In the genomic region with DNA sequence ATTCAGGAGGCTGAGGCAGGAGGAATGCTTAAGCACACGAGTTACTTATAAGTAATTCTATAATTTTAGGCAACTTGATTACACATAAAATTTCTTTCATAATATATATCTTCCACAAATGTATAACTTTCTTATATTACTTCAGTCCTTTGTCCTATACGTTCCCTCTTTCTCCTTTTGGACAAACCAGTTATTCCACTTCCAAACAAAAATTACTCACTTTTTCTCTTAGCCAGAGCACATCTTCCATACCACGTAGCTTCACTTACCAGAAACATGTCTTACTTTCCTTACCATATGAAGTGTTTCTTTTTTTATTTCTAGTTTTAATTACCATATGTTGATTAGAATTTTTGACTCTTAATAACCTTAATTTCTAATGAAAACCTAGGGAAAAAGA, we compare ENCODE assay signal across 28 cellular contexts.
"Had no signal": no experiment of that assay in that cellular context is flagged by ENCODE, and none has a peak within 500 bp of the region (broad histone marks: within the 10 kb centered on the region; RNA-seq: fewer than 3 reads in every experiment).

No MANE protein-coding gene starts in this region.

- H3K27me3 ChIP-seq: neutrophil, right lobe of liver, sigmoid colon, stomach, thyroid gland, tibial nerve, upper lobe of left lung, vagina had no signal

- FAIRE-seq: urothelium cell line had no signal

- H3K36me3 Mint-ChIP-seq: natural killer cell treated with Interleukin-12 subunit alpha and Interleukin-12 subunit beta and Interleukin-15 and Interleukin-18, amount 100 ng/mL, for 72 hours; stimulated activated effector memory CD8-positive, alpha-beta T cell treated with anti-CD3 and anti-CD28 coated beads, Interleukin-12 subunit alpha, Interleukin-12 subunit beta, amount 100 ng/mL, for 72 hours; stimulated activated naive B cell treated with anti-CD40 and anti-IgM and Interleukin-4, amounts not matched to agents 10 μg/mL and 1 μg/mL and 100 μg/mL, for 72 hours had no signal

- H3K36me3 ChIP-seq: neutrophil, right lobe of liver, sigmoid colon, stomach, thoracic aorta, thyroid gland, tibial nerve, upper lobe of left lung, vagina had no signal

- H3K4me3 ChIP-seq: psoas muscle, right lobe of liver, sigmoid colon, stomach, thoracic aorta, thyroid gland, tibial nerve, upper lobe of left lung, vagina had no signal

- H3K9me3 Mint-ChIP-seq: natural killer cell treated with Interleukin-12 subunit alpha and Interleukin-12 subunit beta and Interleukin-15 and Interleukin-18, amount 100 ng/mL, for 72 hours; neural crest cell; stimulated activated effector memory CD8-positive, alpha-beta T cell treated with anti-CD3 and anti-CD28 coated beads, Interleukin-12 subunit alpha, Interleukin-12 subunit beta, amount 100 ng/mL, for 72 hours; stimulated activated naive B cell treated with anti-CD40 and anti-IgM and Interleukin-4, amounts not matched to agents 10 μg/mL and 1 μg/mL and 100 μg/mL, for 72 hours; stimulated activated naive CD8-positive, alpha-beta T cell treated with anti-CD3 and anti-CD28 coated beads, Interleukin-15, Interleukin-2, amounts not matched to agents 100 ng/mL and 50 ng/mL, for 24 hours had no signal

- H3K4me1 ChIP-seq: parathyroid adenoma, psoas muscle, right lobe of liver, sigmoid colon, stomach, thyroid gland, tibial nerve, upper lobe of left lung, vagina had no signal

- H3K4me3 Mint-ChIP-seq: natural killer cell treated with Interleukin-12 subunit alpha and Interleukin-12 subunit beta and Interleukin-15 and Interleukin-18, amount 100 ng/mL, for 72 hours; nephron progenitor cell; neural crest cell; stimulated activated effector memory CD8-positive, alpha-beta T cell treated with anti-CD3 and anti-CD28 coated beads, Interleukin-12 subunit alpha, Interleukin-12 subunit beta, amount 100 ng/mL, for 72 hours; stimulated activated naive B cell treated with anti-CD40 and anti-IgM and Interleukin-4, amounts not matched to agents 10 μg/mL and 1 μg/mL and 100 μg/mL, for 72 hours; stimulated activated naive CD8-positive, alpha-beta T cell treated with anti-CD3 and anti-CD28 coated beads, Interleukin-15, Interleukin-2, amounts not matched to agents 100 ng/mL and 50 ng/mL, for 24 hours had no signal

- H3K27me3 Mint-ChIP-seq: progenitor cell of endocrine pancreas; stimulated activated naive CD8-positive, alpha-beta T cell treated with anti-CD3 and anti-CD28 coated beads, Interleukin-15, Interleukin-2, amounts not matched to agents 100 ng/mL and 50 ng/mL, for 24 hours had no signal

- DNase-seq: nephron progenitor cell; nucleus accumbens; posterior cingulate gyrus; psoas muscle; right cardiac atrium; right lobe of liver; sigmoid colon; small intestine; stimulated activated CD4-positive, alpha-beta T cell treated with anti-CD3 and anti-CD28 coated beads, Interleukin-15, amount 100 ng/mL, for 24 hours; stimulated activated CD4-positive, alpha-beta T cell treated with anti-CD3 and anti-CD28 coated beads, Interleukin-2, amount 100 ng/mL, for 24 hours; stimulated activated CD4-positive, alpha-beta T cell treated with anti-CD3 and anti-CD28 coated beads, Interleukin-2, amount 100 ng/mL, for 48 hours; stimulated activated CD4-positive, alpha-beta T cell treated with anti-CD3 and anti-CD28 coated beads, Interleukin-4, amount 100 ng/mL, for 24 hours; stimulated activated naive B cell treated with anti-CD40 and anti-IgM and Interleukin-4, amounts not matched to agents 10 μg/mL and 1 μg/mL and 100 μg/mL, for 72 hours; stimulated activated naive CD4-positive, alpha-beta T cell treated with Interleukin-2 at 50 U/mL for 16 hours; stomach; thyroid gland; upper lobe of left lung had no signal

- H3K27ac Mint-ChIP-seq: natural killer cell treated with Interleukin-12 subunit alpha and Interleukin-12 subunit beta and Interleukin-15 and Interleukin-18, amount 100 ng/mL, for 72 hours; nephron progenitor cell; progenitor cell of endocrine pancreas; stimulated activated effector memory CD8-positive, alpha-beta T cell treated with anti-CD3 and anti-CD28 coated beads, Interleukin-12 subunit alpha, Interleukin-12 subunit beta, amount 100 ng/mL, for 72 hours; stimulated activated naive B cell treated with anti-CD40 and anti-IgM and Interleukin-4, amounts not matched to agents 10 μg/mL and 1 μg/mL and 100 μg/mL, for 72 hours; stimulated activated naive CD8-positive, alpha-beta T cell treated with anti-CD3 and anti-CD28 coated beads, Interleukin-15, Interleukin-2, amounts not matched to agents 100 ng/mL and 50 ng/mL, for 24 hours had no signal

- H3K4me1 Mint-ChIP-seq: nephron progenitor cell; neural crest cell; stimulated activated effector memory CD8-positive, alpha-beta T cell treated with anti-CD3 and anti-CD28 coated beads, Interleukin-12 subunit alpha, Interleukin-12 subunit beta, amount 100 ng/mL, for 72 hours; stimulated activated naive B cell treated with anti-CD40 and anti-IgM and Interleukin-4, amounts not matched to agents 10 μg/mL and 1 μg/mL and 100 μg/mL, for 72 hours had no signal

- H2AFZ ChIP-seq: parathyroid adenoma had no signal

- H3K9ac ChIP-seq: parathyroid adenoma had no signal

- H3K79me2 ChIP-seq: parathyroid adenoma had no signal

- H3K27ac ChIP-seq: neutrophil, parathyroid adenoma, psoas muscle, right lobe of liver, sigmoid colon, stomach, thoracic aorta, thyroid gland, tibial nerve, upper lobe of left lung, vagina had no signal

- ATAC-seq: natural killer cell treated with Interleukin-12 subunit alpha and Interleukin-12 subunit beta and Interleukin-15 and Interleukin-18, amount 100 ng/mL, for 72 hours; psoas muscle; right cardiac atrium; right lobe of liver; stimulated activated effector memory CD8-positive, alpha-beta T cell treated with anti-CD3 and anti-CD28 coated beads, Interleukin-12 subunit alpha, Interleukin-12 subunit beta, amount 100 ng/mL, for 72 hours; stimulated activated naive B cell treated with anti-CD40 and anti-IgM and Interleukin-4, amounts not matched to agents 10 μg/mL and 1 μg/mL and 100 μg/mL, for 72 hours had no signal

- H3K9me3 ChIP-seq: neutrophil, psoas muscle, right lobe of liver, sigmoid colon, stomach, thoracic aorta, thyroid gland, upper lobe of left lung, vagina had no signal
